ENCODE assay signal across 17 cellular contexts in genomic region chr4:51840791-51841190, GRCh38.
"Had no signal": no experiment of that assay in that cellular context is flagged by ENCODE, and none has a peak within 500 bp of the region (broad histone marks: within the 10 kb centered on the region; RNA-seq: fewer than 3 reads in every experiment).

No MANE protein-coding gene starts in this region.

- DNase-seq: activated CD4-positive, alpha-beta T cell treated with anti-CD3 and anti-CD28 coated beads, Interleukin-2, amount 10 ng/mL, durations not matched to agents 24 days and 14 days; activated CD4-positive, CD25-positive, alpha-beta regulatory T cell; activated CD8-positive, alpha-beta T cell treated with anti-CD3 and anti-CD28 coated beads for 36 hours; activated naive CD4-positive, alpha-beta T cell; activated naive CD8-positive, alpha-beta T cell treated with anti-CD3 and anti-CD28 coated beads for 36 hours; activated T-cell treated with anti-CD3 and anti-CD28 coated beads, Interleukin-2, amount 50 U/mL, for 1 hour; anterior cingulate cortex; cortex of kidney; erythroblast; heart left ventricle; immature natural killer cell; left ventricle myocardium superior; stimulated activated CD4-positive, alpha-beta T cell treated with anti-CD3 and anti-CD28 coated beads, Interleukin-2, amount 100 ng/mL, for 24 hours; stimulated activated naive CD4-positive, alpha-beta T cell treated with Interleukin-2 at 50 U/mL for 16 hours; T-helper 1 cell; T1000; tibial artery had no signal
